ENCODE assay signal across 23 cellular contexts in the genomic region with DNA sequence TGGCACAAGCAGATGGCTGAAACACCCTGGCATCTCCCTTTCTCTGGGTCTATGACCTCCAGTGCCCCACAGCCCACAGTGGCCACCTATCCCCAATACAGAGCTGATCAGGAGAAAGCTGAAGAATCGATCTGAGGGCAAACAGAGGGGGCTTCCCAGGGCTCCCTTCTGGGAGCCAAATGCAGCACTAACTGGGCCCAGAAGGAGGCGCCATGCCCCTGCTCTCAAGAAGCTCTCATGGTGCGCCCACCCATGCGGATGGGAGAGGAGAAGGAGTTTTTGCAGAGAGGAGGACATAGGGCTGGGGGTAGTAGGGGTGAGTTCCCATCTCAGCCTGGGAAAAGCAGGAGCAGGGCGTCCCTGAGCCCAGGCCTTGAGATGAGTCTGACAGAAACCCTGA.
DNase-seq lines count a peak whose midpoint lies in the region; ATAC-seq and TF ChIP-seq lines count a peak whose summit lies in the region.
"Had no signal": no experiment of that assay in that cellular context is flagged by ENCODE, and none has a peak within 500 bp of the region (broad histone marks: within the 10 kb centered on the region; RNA-seq: fewer than 3 reads in every experiment).

No MANE protein-coding gene starts in this region.

- H3K4me1 ChIP-seq in A673 (ENCODE audit: insufficient read depth, low read length, poor library complexity, severe bottlenecking) (no peaks in the 10 kb centered on the region), OCI-LY3 (ENCODE audit: low read length) (no peaks in the 10 kb centered on the region), hepatocyte (ENCODE audit: insufficient read depth) (peaks cover 37% of the 10 kb centered on the region)

- H2AFZ ChIP-seq in OCI-LY3 (ENCODE audit: low read depth, low read length) (no peak overlapping the region), hepatocyte (no peak overlapping the region)

- intact Hi-C loops in A673 (cut with micrococcal nuclease; ENCODE audit: unreplicated experiment), result loop anchor here (10.0 kb wide), 1 partner anchor 653 kb away; no protein-coding TSS in a partner anchor

- H3K27me3 ChIP-seq in A673 (replicated peaks; ENCODE audit: insufficient read depth, low read depth, low read length, poor library complexity), result no peaks in the 10 kb centered on the region
- no peaks in the 10 kb centered on the region for H3K27me3 ChIP-seq in OCI-LY3 (ENCODE audit: low read depth, low read length)
- no peaks in the 10 kb centered on the region for H3K27me3 ChIP-seq in hepatocyte

- CTCF ChIA-PET in A673 (lab: Charles Lee), result no interaction called here

- DNase-seq in A673 (ENCODE audit: low spot score) (peak; percentile 20), hepatocyte (ENCODE audit: low spot score) (no peak), GOT3 (lab: John Stamatoyannopoulos, UW) (no peak), HFFc6 (no peak), activated gamma-delta T cell (lab: John Stamatoyannopoulos, UW) (no peak)
- DNase-seq: activated CD4-positive, alpha-beta T cell treated with anti-CD3 and anti-CD28 coated beads for 36 hours; activated CD8-positive, alpha-beta memory T cell treated with anti-CD3 and anti-CD28 coated beads, Interleukin-2, amount 10 ng/mL, durations not matched to agents 7 days and 5 days; C1 segment of cervical spinal cord; effector memory CD4-positive, alpha-beta T cell; GF-D8; IMR-90; left colon; natural killer cell; NCI-H1930; NCI-H446; T-cell had no signal

- no peaks in the 10 kb centered on the region for H3K27me3 Mint-ChIP-seq in HFFc6 (ENCODE audit: insufficient read depth)
- H3K27me3 Mint-ChIP-seq in stimulated activated memory B cell treated with anti-CD40 and anti-IgM and Interleukin-4, amounts not matched to agents 10 μg/mL and 1 μg/mL and 100 μg/mL, for 72 hours, result peaks cover 35% of the 10 kb centered on the region
- H3K27me3 Mint-ChIP-seq: activated CD8-positive, alpha-beta memory T cell treated with anti-CD3 and anti-CD28 coated beads, Interleukin-2, amount 10 ng/mL, durations not matched to agents 7 days and 5 days had no signal

- TF ChIP-seq CTCF in A673 (conservative IDR thresholded peaks at IDR 0.05; ENCODE audit: low read depth, low read length), result peak; percentile 53
- peak; percentile 47; the same call in 2 of the 3 replicates for TF ChIP-seq CTCF in GM12872 (IDR thresholded peaks at IDR 0.05; ENCODE audit: insufficient read depth, low read depth, low read length)
- TF ChIP-seq CTCF in OCI-LY3 (IDR thresholded peaks at IDR 0.05; ENCODE audit: low read depth, low read length), result peak; percentile 23
- TF ChIP-seq CTCF in hepatocyte (IDR thresholded peaks at IDR 0.05; ENCODE audit: poor library complexity), result no peak
- no peak for TF ChIP-seq CTCF in HFFc6 (IDR thresholded peaks at IDR 0.05)

- ATAC-seq in stimulated activated memory B cell treated with anti-CD40 and anti-IgM and Interleukin-4, amounts not matched to agents 10 μg/mL and 1 μg/mL and 100 μg/mL, for 72 hours, result no peak
- ATAC-seq: activated CD4-positive, alpha-beta T cell treated with anti-CD3 and anti-CD28 coated beads for 36 hours; activated CD8-positive, alpha-beta memory T cell treated with anti-CD3 and anti-CD28 coated beads, Interleukin-2, amount 10 ng/mL, durations not matched to agents 7 days and 5 days; left colon; natural killer cell; Right ventricle myocardium inferior; T-cell had no signal

- H3K9me2 ChIP-seq in hepatocyte (replicated peaks; ENCODE audit: insufficient read depth), result no peaks in the 10 kb centered on the region

- no peak overlapping the region for H3K9ac ChIP-seq in OCI-LY3 (ENCODE audit: low read length)

- H3K79me2 ChIP-seq in OCI-LY3 (ENCODE audit: low read length) (no peaks in the 10 kb centered on the region), hepatocyte (no peaks in the 10 kb centered on the region)

- H3K9me3 Mint-ChIP-seq in HFFc6, result peaks cover 74% of the 10 kb centered on the region
- no peaks in the 10 kb centered on the region for H3K9me3 Mint-ChIP-seq in stimulated activated memory B cell treated with anti-CD40 and anti-IgM and Interleukin-4, amounts not matched to agents 10 μg/mL and 1 μg/mL and 100 μg/mL, for 72 hours
- H3K9me3 Mint-ChIP-seq: activated T-helper 1 cell treated with anti-CD3 and anti-CD28 coated beads, Interleukin-12 subunit alpha, Interleukin-12 subunit beta, Interleukin-2, Interleukin-4 antibody, amounts not matched to agents 30 ng/mL and 10 ng/mL and 1 ng/mL, durations not matched to agents 14 hours and 24 hours and 36 hours; T-cell had no signal

- H4K20me1 ChIP-seq in OCI-LY3 (ENCODE audit: insufficient read depth, low read length) (no peaks in the 10 kb centered on the region), hepatocyte (ENCODE audit: insufficient read depth, poor library complexity, severe bottlenecking) (no peaks in the 10 kb centered on the region)

- H3K9me3 ChIP-seq in A673 (ENCODE audit: low read depth, low read length, poor library complexity, severe bottlenecking) (no peaks in the 10 kb centered on the region), OCI-LY3 (ENCODE audit: insufficient read depth, low read length) (no peaks in the 10 kb centered on the region), hepatocyte (ENCODE audit: low read depth) (no peaks in the 10 kb centered on the region)
- H3K9me3 ChIP-seq: thoracic aorta had no signal

- H3K36me3 Mint-ChIP-seq in HFFc6 (ENCODE audit: low read depth), result peaks cover 5% of the 10 kb centered on the region
- no peaks in the 10 kb centered on the region for H3K36me3 Mint-ChIP-seq in stimulated activated memory B cell treated with anti-CD40 and anti-IgM and Interleukin-4, amounts not matched to agents 10 μg/mL and 1 μg/mL and 100 μg/mL, for 72 hours
- H3K36me3 Mint-ChIP-seq: activated CD8-positive, alpha-beta memory T cell treated with anti-CD3 and anti-CD28 coated beads, Interleukin-2, amount 10 ng/mL, durations not matched to agents 7 days and 5 days; activated naive CD8-positive, alpha-beta T cell; natural killer cell; T-cell had no signal

- H3K4me2 ChIP-seq in OCI-LY3 (ENCODE audit: low read length) (no peak overlapping the region), hepatocyte (no peak overlapping the region)

- H3K4me3 ChIP-seq in A673 (ENCODE audit: low read depth, low read length, poor library complexity, severe bottlenecking) (no peak overlapping the region), OCI-LY3 (ENCODE audit: low read length) (no peak overlapping the region), hepatocyte (no peak overlapping the region)
- H3K4me3 ChIP-seq: thoracic aorta had no signal

- 97% methylated on average over 5 of the region's 5 CpGs for WGBS in hepatocyte (ENCODE audit: low lambda C conversion rate, missing lambda C conversion rate)

- no peak overlapping the region for H3K4me3 Mint-ChIP-seq in HFFc6
- no peak overlapping the region for H3K4me3 Mint-ChIP-seq in stimulated activated memory B cell treated with anti-CD40 and anti-IgM and Interleukin-4, amounts not matched to agents 10 μg/mL and 1 μg/mL and 100 μg/mL, for 72 hours
- H3K4me3 Mint-ChIP-seq: activated CD4-positive, alpha-beta T cell treated with anti-CD3 and anti-CD28 coated beads for 36 hours; activated CD8-positive, alpha-beta memory T cell treated with anti-CD3 and anti-CD28 coated beads, Interleukin-2, amount 10 ng/mL, durations not matched to agents 7 days and 5 days; activated naive CD8-positive, alpha-beta T cell; activated T-helper 1 cell treated with anti-CD3 and anti-CD28 coated beads, Interleukin-12 subunit alpha, Interleukin-12 subunit beta, Interleukin-2, Interleukin-4 antibody, amounts not matched to agents 30 ng/mL and 10 ng/mL and 1 ng/mL, durations not matched to agents 14 hours and 24 hours and 36 hours; natural killer cell; T-cell had no signal

- H3K36me3 ChIP-seq in A673 (ENCODE audit: insufficient read depth, low read length, poor library complexity, severe bottlenecking), result no peaks in the 10 kb centered on the region
- H3K36me3 ChIP-seq in OCI-LY3 (replicated peaks; ENCODE audit: low read depth, low read length), result no peaks in the 10 kb centered on the region
- no peaks in the 10 kb centered on the region for H3K36me3 ChIP-seq in hepatocyte (replicated peaks; ENCODE audit: insufficient read depth, low read depth)
- H3K36me3 ChIP-seq: thoracic aorta had no signal

- POLR2A ChIA-PET in A673 (lab: Charles Lee; ENCODE audit: low non-redundant PET), result no interaction called here

- no TSS peak for BruUV-seq in A673 (replicated peaks; lab: Mats Ljungman, UMichigan)

- H3K27ac ChIP-seq in A673 (ENCODE audit: low read depth, low read length, poor library complexity, severe bottlenecking), result no peak overlapping the region
- no peak overlapping the region for H3K27ac ChIP-seq in OCI-LY3 (ENCODE audit: low read length)
- H3K27ac ChIP-seq in hepatocyte, result peak overlapping the region; percentile 84
- H3K27ac ChIP-seq: thoracic aorta had no signal

- no peaks in the 10 kb centered on the region for H3K4me1 Mint-ChIP-seq in HFFc6 (ENCODE audit: low read depth)
- no peaks in the 10 kb centered on the region for H3K4me1 Mint-ChIP-seq in stimulated activated memory B cell treated with anti-CD40 and anti-IgM and Interleukin-4, amounts not matched to agents 10 μg/mL and 1 μg/mL and 100 μg/mL, for 72 hours
- H3K4me1 Mint-ChIP-seq: activated CD4-positive, alpha-beta T cell treated with anti-CD3 and anti-CD28 coated beads for 36 hours; activated CD8-positive, alpha-beta memory T cell treated with anti-CD3 and anti-CD28 coated beads, Interleukin-2, amount 10 ng/mL, durations not matched to agents 7 days and 5 days; natural killer cell; T-cell had no signal

- H3K27ac Mint-ChIP-seq in HFFc6, result no peak overlapping the region
- H3K27ac Mint-ChIP-seq in stimulated activated memory B cell treated with anti-CD40 and anti-IgM and Interleukin-4, amounts not matched to agents 10 μg/mL and 1 μg/mL and 100 μg/mL, for 72 hours, result no peak overlapping the region
- H3K27ac Mint-ChIP-seq: activated CD4-positive, alpha-beta T cell treated with anti-CD3 and anti-CD28 coated beads for 36 hours; activated CD8-positive, alpha-beta memory T cell treated with anti-CD3 and anti-CD28 coated beads, Interleukin-2, amount 10 ng/mL, durations not matched to agents 7 days and 5 days; activated naive CD8-positive, alpha-beta T cell; activated T-helper 1 cell treated with anti-CD3 and anti-CD28 coated beads, Interleukin-12 subunit alpha, Interleukin-12 subunit beta, Interleukin-2, Interleukin-4 antibody, amounts not matched to agents 30 ng/mL and 10 ng/mL and 1 ng/mL, durations not matched to agents 14 hours and 24 hours and 36 hours; natural killer cell; T-cell had no signal

Comparison
In these comparisons a context has a peak if more than half of its experiments do, and no peak if none do; other contexts are left out.
1. CTCF ChIP-seq: peak in A673 (single experiment), GM12872 (single experiment) and OCI-LY3 (single experiment); none in hepatocyte (single experiment) and HFFc6 (single experiment).